In the genomic region with DNA sequence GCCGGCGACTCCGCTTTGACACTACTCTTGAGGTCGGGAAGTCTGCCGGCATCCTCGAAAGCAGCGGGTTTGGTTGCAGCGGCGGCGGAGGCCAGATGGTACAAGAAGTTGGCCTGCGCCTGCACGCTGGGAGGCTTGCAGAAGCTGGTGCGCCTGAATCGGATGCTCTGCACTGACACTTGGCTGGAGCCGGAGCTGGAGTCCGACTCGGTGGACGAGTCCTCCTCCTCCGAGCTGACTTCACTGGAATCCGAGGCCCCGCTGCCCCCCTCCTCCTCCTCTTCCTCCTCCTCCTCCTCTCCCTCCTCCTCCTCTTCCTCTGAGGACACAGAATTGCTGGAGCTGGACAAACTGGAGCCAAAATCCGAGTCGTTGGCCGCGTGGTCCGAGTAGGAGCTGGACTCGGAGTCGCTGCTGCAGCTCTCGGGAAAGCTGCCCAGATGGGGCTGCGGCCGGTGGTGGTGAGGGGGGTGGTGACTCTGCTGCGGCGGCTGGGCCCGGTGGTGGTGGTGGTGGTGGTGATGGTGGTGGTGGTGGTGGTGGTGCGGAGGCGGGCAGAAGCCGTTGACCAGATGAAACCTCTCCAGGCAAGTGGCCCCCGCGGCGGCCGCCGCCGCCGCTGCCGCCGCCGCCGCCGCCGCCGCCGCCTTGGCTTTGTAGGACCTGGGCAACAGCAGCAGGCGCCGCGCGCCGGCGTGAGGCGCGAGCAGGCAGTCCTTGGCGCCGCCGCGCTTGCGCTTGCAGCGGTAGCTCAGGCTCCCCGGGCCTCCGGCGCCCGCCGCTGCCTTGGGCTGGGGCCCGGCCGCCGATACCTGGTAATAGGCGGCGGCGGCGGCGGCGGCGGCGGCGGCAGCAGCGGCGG, we compare ENCODE assay signal across 8 cellular contexts. TPM values are rescaled to one million over a fixed set of nuclear protein-coding genes. Genes with fewer than 3 reads are reported as not detected.
DNase-seq lines count a peak whose midpoint lies in the region; ATAC-seq and TF ChIP-seq lines count a peak whose summit lies in the region.

No MANE protein-coding gene starts in this region.

- H3K9me3 ChIP-seq in neural cell (ENCODE audit: low read length) = no peaks in the 10 kb centered on the region

- no peaks in the 10 kb centered on the region for H4K20me1 ChIP-seq in neural cell (ENCODE audit: insufficient read depth)

- TF ChIP-seq RAD21 in neural cell (conservative IDR thresholded peaks at IDR 0.05) = no peak

- no peaks in the 10 kb centered on the region for H3K36me3 ChIP-seq in neural cell (ENCODE audit: insufficient read depth, low read length)

- peak; percentile 72 for ATAC-seq in HG02642 (IDR thresholded peaks at IDR 0.05; ENCODE audit: poor library complexity, unreplicated experiment)

- TF ChIP-seq EP300 in neural cell (conservative IDR thresholded peaks at IDR 0.05; ENCODE audit: poor library complexity, severe bottlenecking) = no peak

- H3K27me3 ChIP-seq in neural cell (ENCODE audit: insufficient read depth, low read depth, low read length) = no peaks in the 10 kb centered on the region

- no peak overlapping the region for H2AFZ ChIP-seq in neural cell (ENCODE audit: low read depth, low read length)

- TF ChIP-seq CTCF in fibroblast of villous mesenchyme (IDR thresholded peaks at IDR 0.05; ENCODE audit: insufficient read depth, low read depth, low read length) = no peak
- TF ChIP-seq CTCF in neural cell (IDR thresholded peaks at IDR 0.05; ENCODE audit: poor library complexity, severe bottlenecking) = no peak

- H3F3A ChIP-seq in neural cell (ENCODE audit: insufficient read depth, low read length, poor library complexity, severe bottlenecking) = peaks cover 7% of the 10 kb centered on the region

- peak overlapping the region; percentile 94 for H3K9ac ChIP-seq in neural cell (ENCODE audit: low read length)

- peak overlapping the region; percentile 89 for H3K27ac ChIP-seq in neural cell (ENCODE audit: low read length)

- peaks cover 91% of the 10 kb centered on the region for H3K79me2 ChIP-seq in neural cell (replicated peaks; ENCODE audit: insufficient read depth, low read length)

- DNase-seq in NCI-H748 (lab: John Stamatoyannopoulos, UW; ENCODE audit: unreplicated experiment) (peak; percentile 79), NCI-H748 treated with DMSO at 0.1 percent for 48 hours (lab: John Stamatoyannopoulos, UW) (no peak), NCI-H2171 treated with DMSO at 0.1 percent for 48 hours (lab: John Stamatoyannopoulos, UW) (peak; percentile 55), fibroblast of villous mesenchyme (ENCODE audit: low read depth) (peak; percentile 75), NOMO-1 treated with DMSO at 0.1 percent for 48 hours (lab: John Stamatoyannopoulos, UW; ENCODE audit: unreplicated experiment) (no peak)
- peak; percentile 79 for DNase-seq in activated effector memory CD4-positive, alpha-beta T cell treated with anti-CD3 and anti-CD28 coated beads, Interleukin-2, amount 50 U/mL, for 16 hours

- H3K4me2 ChIP-seq in neural cell (ENCODE audit: low read length) = peak overlapping the region; percentile 86

- H3K4me3 ChIP-seq in fibroblast of villous mesenchyme (ENCODE audit: low read depth, low read length) (peak overlapping the region; percentile 67), neural cell (ENCODE audit: low read length) (peak overlapping the region; percentile 77)

- H3K9me2 ChIP-seq in neural cell (ENCODE audit: insufficient read depth, low read length) = no peaks in the 10 kb centered on the region

TF ChIP-seq in neural cell, 6 proteins besides CTCF, POLR2A, EP300 and RAD21:
- no peak for TF ChIP-seq MXI1 (conservative IDR thresholded peaks at IDR 0.05; ENCODE audit: poor library complexity, severe bottlenecking)
- TF ChIP-seq POLR2AphosphoS5 (IDR thresholded peaks at IDR 0.05) = peak; percentile 34

RNA-seq across cellular contexts. Expression of a gene that starts 9.0 kb away (rescaled TPM):
- 0.32 and 0.43 TPM in 2 replicates for total RNA-seq in fibroblast of villous mesenchyme
- 3.7 and 4.8 TPM in 2 replicates for polyA plus RNA-seq in neural cell
- polyA minus RNA-seq in neural cell = 27.6 and 31.9 TPM in 2 replicates

RNA-seq across cellular contexts. Expression of a gene that starts 17.5 kb away (rescaled TPM):
- total RNA-seq in fibroblast of villous mesenchyme = 46.4 and 50.5 TPM in 2 replicates
- 31.0 and 34.0 TPM in 2 replicates for polyA plus RNA-seq in neural cell
- polyA minus RNA-seq in neural cell = 69.6 and 78.3 TPM in 2 replicates

Comparison
In these comparisons a context has a peak if more than half of its experiments do, and no peak if none do; other contexts are left out.
1. DNase-seq: peak in NCI-H748 (single experiment), NCI-H2171 treated with DMSO at 0.1 percent for 48 hours (single experiment), activated effector memory CD4-positive, alpha-beta T cell treated with anti-CD3 and anti-CD28 coated beads, Interleukin-2, amount 50 U/mL, for 16 hours (single experiment) and fibroblast of villous mesenchyme (single experiment); none in NCI-H748 treated with DMSO at 0.1 percent for 48 hours (single experiment) and NOMO-1 treated with DMSO at 0.1 percent for 48 hours (single experiment).